28 cellular contexts compared by ENCODE assay signal in the genomic region with DNA sequence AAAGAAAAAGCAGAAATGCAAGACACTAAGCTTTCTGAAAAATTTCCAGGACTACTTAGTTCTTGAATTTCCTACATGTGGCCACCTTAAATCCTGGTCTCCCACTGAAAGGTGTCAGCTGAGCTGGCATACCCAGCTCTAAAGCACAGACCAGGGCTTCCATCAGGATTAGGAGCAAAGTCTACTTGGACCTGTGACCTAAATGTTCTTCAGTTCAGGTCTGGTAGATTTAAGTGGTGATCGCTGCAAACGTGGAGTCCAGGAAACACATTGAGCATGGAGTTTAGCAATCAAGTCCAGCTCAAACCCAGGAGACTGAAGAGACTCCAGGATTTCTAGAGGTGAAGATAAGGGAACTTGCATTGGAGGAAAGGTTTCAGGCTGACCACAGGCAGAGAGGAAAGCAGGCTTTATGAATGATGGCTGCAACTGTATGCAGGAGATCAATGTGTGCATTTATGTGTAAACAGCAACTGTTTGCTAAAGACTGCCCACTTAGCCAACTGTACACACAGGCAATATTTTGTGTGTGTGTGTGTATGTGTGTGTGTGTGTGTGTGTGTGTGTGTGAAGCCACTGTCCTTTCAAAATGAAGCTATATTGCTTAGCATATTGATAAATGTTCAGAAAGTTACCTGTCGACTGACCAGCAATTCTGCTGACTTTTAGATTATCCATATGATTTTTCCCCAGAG.
"Had no signal": no experiment of that assay in that cellular context is flagged by ENCODE, and none has a peak within 500 bp of the region (broad histone marks: within the 10 kb centered on the region; RNA-seq: fewer than 3 reads in every experiment).

No MANE protein-coding gene starts in this region.

- H3K27ac ChIP-seq: breast epithelium, esophagus muscularis mucosa, foreskin keratinocyte, heart right ventricle, lower lobe of right lung, skin epidermis, upper lobe of left lung, vagina had no signal

- H3K36me3 ChIP-seq: breast epithelium, esophagus muscularis mucosa, heart right ventricle, lower lobe of right lung, upper lobe of left lung, vagina had no signal

- H3K36me3 Mint-ChIP-seq: activated naive CD4-positive, alpha-beta T cell treated with anti-CD3 and anti-CD28 coated beads, Interleukin-2, amount 50 U/mL, for 24 hours; natural killer cell had no signal

- H3K27me3 ChIP-seq: breast epithelium, upper lobe of left lung, vagina had no signal

- H3K4me1 Mint-ChIP-seq: activated CD4-positive, alpha-beta memory T cell treated with anti-CD3 and anti-CD28 coated beads, Interleukin-2, amount 10 ng/mL, durations not matched to agents 7 days and 5 days; activated CD4-positive, alpha-beta T cell treated with anti-CD3 and anti-CD28 coated beads, Interleukin-2, amount 10 ng/mL, durations not matched to agents 24 days and 14 days; activated naive CD4-positive, alpha-beta T cell treated with anti-CD3 and anti-CD28 coated beads, Interleukin-2, amount 50 U/mL, for 24 hours; activated naive CD8-positive, alpha-beta T cell treated with anti-CD3 and anti-CD28 coated beads, Interleukin-2, amount 50 U/mL, for 24 hours; central memory CD8-positive, alpha-beta T cell; natural killer cell had no signal

- H3K9me3 ChIP-seq: breast epithelium, esophagus muscularis mucosa, heart right ventricle, lower lobe of right lung, upper lobe of left lung, vagina had no signal

- ATAC-seq: activated naive CD8-positive, alpha-beta T cell treated with anti-CD3 and anti-CD28 coated beads, Interleukin-2, amount 50 U/mL, for 24 hours; foreskin keratinocyte; heart right ventricle; lower lobe of right lung; natural killer cell; sciatic nerve; stimulated activated naive CD8-positive, alpha-beta T cell treated with anti-CD3 and anti-CD28 coated beads, Interleukin-15, Interleukin-2, amounts not matched to agents 100 U/mL and 50 U/mL, for 24 hours had no signal

- H3K4me3 ChIP-seq: breast epithelium, esophagus muscularis mucosa, heart right ventricle, lower lobe of right lung, skin epidermis, upper lobe of left lung, vagina had no signal

- H3K4me1 ChIP-seq: breast epithelium, esophagus muscularis mucosa, foreskin keratinocyte, heart right ventricle, lower lobe of right lung, upper lobe of left lung had no signal

- H3K4me3 Mint-ChIP-seq: activated CD4-positive, alpha-beta memory T cell treated with anti-CD3 and anti-CD28 coated beads, Interleukin-2, amount 10 ng/mL, durations not matched to agents 7 days and 5 days; activated CD4-positive, alpha-beta T cell treated with anti-CD3 and anti-CD28 coated beads, Interleukin-2, amount 10 ng/mL, durations not matched to agents 24 days and 14 days; activated naive CD4-positive, alpha-beta T cell treated with anti-CD3 and anti-CD28 coated beads, Interleukin-2, amount 50 U/mL, for 24 hours; activated naive CD8-positive, alpha-beta T cell treated with anti-CD3 and anti-CD28 coated beads, Interleukin-2, amount 50 U/mL, for 24 hours; central memory CD8-positive, alpha-beta T cell; natural killer cell had no signal

- H3K9me3 Mint-ChIP-seq: activated CD4-positive, alpha-beta memory T cell treated with anti-CD3 and anti-CD28 coated beads, Interleukin-2, amount 10 ng/mL, durations not matched to agents 7 days and 5 days; activated CD4-positive, alpha-beta T cell treated with anti-CD3 and anti-CD28 coated beads, Interleukin-2, amount 10 ng/mL, durations not matched to agents 24 days and 14 days; activated naive CD4-positive, alpha-beta T cell treated with anti-CD3 and anti-CD28 coated beads, Interleukin-2, amount 50 U/mL, for 24 hours; activated naive CD8-positive, alpha-beta T cell treated with anti-CD3 and anti-CD28 coated beads, Interleukin-2, amount 50 U/mL, for 24 hours; activated T-helper 2 cell treated with anti-CD3 and anti-CD28 coated beads, Interferon-gamma antibody, Interleukin-2, Interleukin-4, amounts not matched to agents 10 μg/mL and 5 μg/mL and 100 μg/mL, durations not matched to agents 14 hours and 24 hours and 36 hours; central memory CD8-positive, alpha-beta T cell; natural killer cell had no signal

- H3K27ac Mint-ChIP-seq: activated CD4-positive, alpha-beta memory T cell treated with anti-CD3 and anti-CD28 coated beads, Interleukin-2, amount 10 ng/mL, durations not matched to agents 7 days and 5 days; activated CD4-positive, alpha-beta T cell treated with anti-CD3 and anti-CD28 coated beads, Interleukin-2, amount 10 ng/mL, durations not matched to agents 24 days and 14 days; activated naive CD4-positive, alpha-beta T cell treated with anti-CD3 and anti-CD28 coated beads, Interleukin-2, amount 50 U/mL, for 24 hours; activated naive CD8-positive, alpha-beta T cell treated with anti-CD3 and anti-CD28 coated beads, Interleukin-2, amount 50 U/mL, for 24 hours; activated T-helper 2 cell treated with anti-CD3 and anti-CD28 coated beads, Interferon-gamma antibody, Interleukin-2, Interleukin-4, amounts not matched to agents 10 μg/mL and 5 μg/mL and 100 μg/mL, durations not matched to agents 14 hours and 24 hours and 36 hours; natural killer cell had no signal

- DNase-seq: activated CD4-positive, alpha-beta memory T cell treated with anti-CD3 and anti-CD28 coated beads, Interleukin-2, amount 10 ng/mL, durations not matched to agents 7 days and 5 days; activated CD4-positive, alpha-beta T cell treated with anti-CD3 and anti-CD28 coated beads, Interleukin-2, amount 10 ng/mL, durations not matched to agents 24 days and 14 days; activated CD4-positive, CD25-positive, alpha-beta regulatory T cell treated with anti-CD3 and anti-CD28 coated beads, Interleukin-2, amount 50 U/mL, for 72 hours; activated naive CD8-positive, alpha-beta T cell treated with anti-CD3 and anti-CD28 coated beads, Interleukin-2, amount 50 U/mL, for 24 hours; activated T-cell treated with anti-CD3 and anti-CD28 coated beads, Interleukin-2, amount 50 U/mL, for 48 hours; amygdala; dermis blood vessel endothelial cell; effector CD4-positive, alpha-beta T cell; foreskin keratinocyte; heart right ventricle; lower lobe of right lung; mesenchymal stem cell; natural killer cell; posterior cingulate gyrus; stimulated activated CD4-positive, alpha-beta T cell treated with anti-CD3 and anti-CD28 coated beads, Interleukin-12 subunit alpha, Interleukin-12 subunit beta, amount 100 ng/mL, for 4 hours; stimulated activated CD4-positive, alpha-beta T cell treated with anti-CD3 and anti-CD28 coated beads, Interleukin-4, amount 100 ng/mL, for 1 hour; stimulated activated naive CD8-positive, alpha-beta T cell treated with anti-CD3 and anti-CD28 coated beads, Interleukin-15, Interleukin-2, amounts not matched to agents 100 U/mL and 50 U/mL, for 24 hours; substantia nigra; T-helper 9 cell; upper lobe of left lung had no signal
